In the genomic region with DNA sequence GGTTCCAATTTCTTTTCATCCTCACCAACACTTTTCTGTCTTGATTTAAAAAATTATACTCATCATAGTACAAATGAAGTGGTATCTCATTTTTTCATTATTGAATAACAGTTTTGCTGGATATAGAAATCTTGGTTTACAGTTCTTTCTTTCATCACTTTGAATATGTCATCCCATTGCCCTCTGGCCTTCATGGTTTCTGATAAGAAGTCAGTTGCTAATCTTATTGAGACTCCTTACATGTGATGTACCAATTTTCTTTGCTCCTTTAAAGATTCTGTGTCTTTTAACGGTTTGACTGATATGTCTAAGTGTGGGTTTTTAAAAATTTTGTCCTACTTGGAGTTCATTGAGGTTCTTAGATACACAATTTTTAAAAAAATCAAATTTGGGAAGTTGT, we compare ENCODE assay signal across 22 cellular contexts. TPM values are rescaled to one million over a fixed set of nuclear protein-coding genes. Genes with fewer than 3 reads are reported as not detected.
"Had no signal": no experiment of that assay in that cellular context is flagged by ENCODE, and none has a peak within 500 bp of the region (broad histone marks: within the 10 kb centered on the region; RNA-seq: fewer than 3 reads in every experiment).

No MANE protein-coding gene starts in this region.

- H3K36me3 ChIP-seq: brain microvascular endothelial cell had no signal

- H3K27me3 ChIP-seq: brain microvascular endothelial cell, esophagus squamous epithelium, tibial nerve had no signal

- H3K4me3 ChIP-seq: coronary artery, esophagus squamous epithelium, left ventricle myocardium inferior, tibial nerve had no signal

- FAIRE-seq: endothelial cell of umbilical vein, urothelium cell line had no signal

- H3K27ac ChIP-seq: brain microvascular endothelial cell, coronary artery, esophagus squamous epithelium, left ventricle myocardium inferior, tibial nerve had no signal

- H3K4me1 ChIP-seq: esophagus squamous epithelium, left ventricle myocardium inferior, tibial nerve had no signal

- ATAC-seq: activated CD8-positive, alpha-beta T cell treated with anti-CD3 and anti-CD28 coated beads for 36 hours; stimulated activated naive CD8-positive, alpha-beta T cell treated with anti-CD3 and anti-CD28 coated beads, Interleukin-15, Interleukin-2, amounts not matched to agents 100 U/mL and 50 U/mL, for 24 hours had no signal

- DNase-seq: activated CD4-positive, alpha-beta T cell treated with anti-CD3 and anti-CD28 coated beads, Interleukin-2, amount 10 ng/mL, durations not matched to agents 24 days and 14 days; activated CD8-positive, alpha-beta T cell treated with anti-CD3 and anti-CD28 coated beads for 36 hours; activated naive CD4-positive, alpha-beta T cell treated with Interleukin-2 at 50 U/mL for 16 hours; activated naive CD8-positive, alpha-beta T cell treated with anti-CD3 and anti-CD28 coated beads, Interleukin-2, amount 10 ng/mL, durations not matched to agents 7 days and 5 days; activated T-cell treated with anti-CD3 and anti-CD28 coated beads, Interleukin-2, amount 50 U/mL, for 24 hours; aorta; brain microvascular endothelial cell; effector CD4-positive, alpha-beta T cell; esophagus squamous epithelium; immature natural killer cell; kidney glomerular epithelial cell; left ventricle myocardium inferior; occipital lobe; posterior cingulate gyrus; stimulated activated CD4-positive, alpha-beta T cell treated with anti-CD3 and anti-CD28 coated beads, Interleukin-12 subunit alpha, Interleukin-12 subunit beta, amount 100 ng/mL, for 4 hours; stimulated activated CD4-positive, alpha-beta T cell treated with anti-CD3 and anti-CD28 coated beads, Interleukin-1b, Interleukin-23, amount 100 ng/mL, for 48 hours; stimulated activated naive CD8-positive, alpha-beta T cell treated with anti-CD3 and anti-CD28 coated beads, Interleukin-15, Interleukin-2, amounts not matched to agents 100 U/mL and 50 U/mL, for 24 hours; substantia nigra had no signal

RNA-seq across cellular contexts. Expression of a gene that starts 35.0 kb away (rescaled TPM):
- total RNA-seq: activated CD4-positive, alpha-beta T cell treated with anti-CD3 and anti-CD28 coated beads, Interleukin-2, amount 10 ng/mL, durations not matched to agents 24 days and 14 days; endothelial cell of umbilical vein; left ventricle myocardium inferior had no signal
- polyA plus RNA-seq: endothelial cell of umbilical vein had no signal
